Comparison of ENCODE assay signal across 27 cellular contexts in the genomic region with DNA sequence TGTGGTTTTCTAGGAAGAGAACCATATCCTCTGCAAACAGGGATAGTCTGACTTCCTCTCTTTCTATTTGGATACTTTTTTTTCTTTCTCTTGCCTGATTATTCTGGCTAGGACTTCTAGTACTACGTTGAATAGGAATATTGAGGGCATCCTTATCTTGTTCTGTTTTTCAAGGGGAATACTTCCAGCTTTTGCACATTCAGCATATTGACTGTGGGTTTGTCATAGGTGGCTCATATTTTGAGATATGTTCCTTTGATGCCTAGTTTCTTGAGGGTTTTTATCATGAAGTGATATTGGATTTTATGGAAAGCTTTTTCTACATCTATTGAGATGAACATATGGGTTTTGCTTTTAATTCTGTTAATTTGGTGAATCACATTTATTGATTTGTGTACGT.
"Had no signal": no experiment of that assay in that cellular context is flagged by ENCODE, and none has a peak within 500 bp of the region (broad histone marks: within the 10 kb centered on the region; RNA-seq: fewer than 3 reads in every experiment).

No MANE protein-coding gene starts in this region.

- H3K4me3 Mint-ChIP-seq: mesothelial cell of epicardium, naive B cell had no signal

- H3K9me3 ChIP-seq: esophagus squamous epithelium, gastrocnemius medialis, mucosa of descending colon had no signal

- H3K27ac Mint-ChIP-seq: mesothelial cell of epicardium, naive B cell had no signal

- DNase-seq: dermis blood vessel endothelial cell; dorsolateral prefrontal cortex; effector CD4-positive, alpha-beta T cell; effector memory CD4-positive, alpha-beta T cell; erythroblast; esophagus squamous epithelium; foreskin fibroblast; foreskin melanocyte; gastrocnemius medialis; glutamatergic neuron; head of caudate nucleus; heart right ventricle; hippocampal formation; left cardiac atrium; left lung; left ventricle myocardium superior; lower lobe of right lung; mesenchymal stem cell; mucosa of descending colon; naive B cell had no signal

- H3K4me1 Mint-ChIP-seq: mesothelial cell of epicardium, naive B cell had no signal

- H3K27ac ChIP-seq: coronary artery, dorsolateral prefrontal cortex, epithelial cell of prostate, esophagus squamous epithelium, gastrocnemius medialis, heart right ventricle, left lung, lower lobe of right lung had no signal

- H3K4me3 ChIP-seq: coronary artery, dorsolateral prefrontal cortex, esophagus squamous epithelium, gastrocnemius medialis, heart right ventricle, left lung, lower lobe of right lung, mucosa of descending colon had no signal

- H3K4me1 ChIP-seq: esophagus squamous epithelium, gastrocnemius medialis, heart right ventricle, left lung, lower lobe of right lung had no signal

- FAIRE-seq: colon, islet of Langerhans, keratinocyte had no signal

- H3K27me3 ChIP-seq: esophagus squamous epithelium, gastrocnemius medialis, heart right ventricle, left lung had no signal

- H3K36me3 ChIP-seq: esophagus squamous epithelium, gastrocnemius medialis, heart right ventricle, left lung, lower lobe of right lung had no signal

- ATAC-seq: esophagus mucosa, gastrocnemius medialis, heart right ventricle, left cardiac atrium, left lung, left ventricle myocardium superior, lower lobe of right lung, mucosa of descending colon had no signal
